In the genomic region with DNA sequence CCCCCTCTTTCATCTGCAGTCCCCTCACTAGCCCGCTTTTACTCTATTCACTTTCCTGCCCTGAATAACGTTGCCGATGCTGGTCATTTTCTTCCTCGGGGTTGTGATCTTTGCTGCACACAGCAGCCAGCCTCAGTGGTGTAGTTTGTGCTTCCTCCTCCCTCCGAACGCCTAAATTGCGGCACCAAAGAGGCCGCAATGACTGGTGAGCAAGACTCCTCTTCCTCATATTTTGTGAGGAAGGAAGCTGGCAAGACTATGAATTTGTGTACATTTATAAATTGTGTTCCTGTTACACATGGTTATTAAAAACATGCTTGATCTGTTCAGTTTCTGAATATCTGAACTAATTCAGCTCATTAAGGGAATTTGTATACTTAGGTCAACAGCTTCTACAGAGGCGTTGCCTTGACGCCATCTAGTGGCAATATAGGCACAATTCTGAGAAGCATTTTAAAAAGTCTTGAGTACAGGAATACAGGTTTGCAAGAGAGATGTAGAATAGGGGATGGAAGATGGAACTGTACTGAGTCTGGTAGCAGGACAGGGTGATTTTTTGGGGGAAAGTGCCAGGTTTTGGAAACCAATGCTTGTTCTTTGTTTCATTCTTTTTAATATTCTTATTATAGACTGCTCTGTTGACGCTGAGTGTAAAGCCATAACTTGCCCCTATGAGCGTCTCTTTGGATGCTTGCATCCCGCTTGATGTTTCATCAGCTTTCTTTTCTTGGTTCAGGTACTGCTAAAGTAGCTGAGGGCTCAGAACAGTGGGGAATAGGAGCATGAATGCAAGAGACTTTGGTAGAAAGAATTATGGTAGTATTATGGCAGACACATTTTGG, we compare ENCODE assay signal across 8 cellular contexts. TPM values are rescaled to one million over a fixed set of nuclear protein-coding genes. Genes with fewer than 3 reads are reported as not detected.
DNase-seq lines count a peak whose midpoint lies in the region; ATAC-seq and TF ChIP-seq lines count a peak whose summit lies in the region.

No MANE protein-coding gene starts in this region.

- H3K36me3 ChIP-seq in left ventricle myocardium inferior, result peaks cover 12% of the 10 kb centered on the region

- no peaks in the 10 kb centered on the region for H3K9me3 Mint-ChIP-seq in activated naive CD4-positive, alpha-beta T cell treated with anti-CD3 and anti-CD28 coated beads, Interleukin-2, amount 10 ng/mL, durations not matched to agents 7 days and 5 days

- no peak overlapping the region for H3K27ac ChIP-seq in left ventricle myocardium inferior (replicated peaks)

- H3K27ac Mint-ChIP-seq in activated naive CD4-positive, alpha-beta T cell treated with anti-CD3 and anti-CD28 coated beads, Interleukin-2, amount 10 ng/mL, durations not matched to agents 7 days and 5 days, result no peak overlapping the region

- intact Hi-C loops in left ventricle myocardium inferior (cut with micrococcal nuclease), result no loop called here

- in situ Hi-C loops in Caki2 (cut with HindIII; ENCODE audit: low pct_unique_long_range_greater_than_20kb, low sequenced_read_pairs), result no loop called here

- no peaks in the 10 kb centered on the region for H3K4me1 Mint-ChIP-seq in activated naive CD4-positive, alpha-beta T cell treated with anti-CD3 and anti-CD28 coated beads, Interleukin-2, amount 10 ng/mL, durations not matched to agents 7 days and 5 days

- no peaks in the 10 kb centered on the region for H3K36me3 Mint-ChIP-seq in activated naive CD4-positive, alpha-beta T cell treated with anti-CD3 and anti-CD28 coated beads, Interleukin-2, amount 10 ng/mL, durations not matched to agents 7 days and 5 days

- H3K4me3 ChIP-seq in left ventricle myocardium inferior, result no peak overlapping the region
- no peak overlapping the region for H3K4me3 ChIP-seq in skeletal muscle cell (ENCODE audit: low read depth, low read length)

- H3K4me1 ChIP-seq in left ventricle myocardium inferior, result peaks cover 6% of the 10 kb centered on the region

- DNase-seq in Caki2 (ENCODE audit: low read depth) (peak; percentile 29), NCI-H446 (lab: John Stamatoyannopoulos, UW) (peak; percentile 23 to 61), left ventricle myocardium inferior (no peak), skeletal muscle cell (ENCODE audit: low read depth) (peak; percentile 1)
- DNase-seq in activated naive CD4-positive, alpha-beta T cell treated with anti-CD3 and anti-CD28 coated beads, Interleukin-2, amount 10 ng/mL, durations not matched to agents 7 days and 5 days, result peak; percentile 31

- ATAC-seq in GM18907 (IDR thresholded peaks at IDR 0.05; ENCODE audit: unreplicated experiment) (peak; percentile 78), HG03378 (IDR thresholded peaks at IDR 0.05; ENCODE audit: unreplicated experiment) (peak; percentile 76), HG03108 (IDR thresholded peaks at IDR 0.05; ENCODE audit: unreplicated experiment) (no peak)

- H3K27me3 Mint-ChIP-seq in activated naive CD4-positive, alpha-beta T cell treated with anti-CD3 and anti-CD28 coated beads, Interleukin-2, amount 10 ng/mL, durations not matched to agents 7 days and 5 days, result no peaks in the 10 kb centered on the region

- H3K9me3 ChIP-seq in left ventricle myocardium inferior (replicated peaks), result no peaks in the 10 kb centered on the region

- CTCF ChIA-PET in activated naive CD4-positive, alpha-beta T cell treated with anti-CD3 and anti-CD28 coated beads, Interleukin-2, amount 10 ng/mL, durations not matched to agents 7 days and 5 days (lab: Charles Lee), result interaction anchor here (0.6 to 5.2 kb wide), 14 partner anchors 9 to 430 kb away, joined by 3 to 29 read pairs (median 4); a partner anchor contains a TSS

- H3K27me3 ChIP-seq in left ventricle myocardium inferior (ENCODE audit: low read depth), result no peaks in the 10 kb centered on the region

- H3K4me3 Mint-ChIP-seq in activated naive CD4-positive, alpha-beta T cell treated with anti-CD3 and anti-CD28 coated beads, Interleukin-2, amount 10 ng/mL, durations not matched to agents 7 days and 5 days, result no peak overlapping the region

- TF ChIP-seq CTCF in left ventricle myocardium inferior (IDR thresholded peaks at IDR 0.05; ENCODE audit: borderline replicate concordance), result peak; percentile 77

RNA-seq across cellular contexts. Expression of a gene that starts 4.1 kb away (rescaled TPM):
- total RNA-seq in Caki2 (2014; rRNA removed; shearing (Covaris generic); ENCODE audit: low replicate concordance), result 0.17 TPM in 1 of 2 replicates, not detected in the other
- total RNA-seq in left ventricle myocardium inferior, result 0.47 TPM

RNA-seq across cellular contexts. Expression of a gene that starts 9.5 kb away (rescaled TPM):
- total RNA-seq in Caki2 (2014; rRNA removed; shearing (Covaris generic); ENCODE audit: low replicate concordance), result not detected in 2 replicates
- 0.25 TPM for total RNA-seq in left ventricle myocardium inferior

RNA-seq across cellular contexts. Expression of a gene that starts 22.0 kb away (rescaled TPM):
- total RNA-seq in Caki2 (2014; rRNA removed; shearing (Covaris generic); ENCODE audit: low replicate concordance), result not detected in 2 replicates
- total RNA-seq in left ventricle myocardium inferior, result 0.41 TPM

RNA-seq across cellular contexts. Expression of a gene that starts 47.8 kb away (rescaled TPM):
- 197 and 231 TPM in 2 replicates for total RNA-seq in Caki2 (2014; rRNA removed; shearing (Covaris generic); ENCODE audit: low replicate concordance)
- total RNA-seq in left ventricle myocardium inferior, result 83.8 TPM

RNA-seq across cellular contexts. Expression of a gene that starts 55.4 kb away (rescaled TPM):
- total RNA-seq in Caki2 (2014; rRNA removed; shearing (Covaris generic); ENCODE audit: low replicate concordance), result not detected in 2 replicates
- total RNA-seq in left ventricle myocardium inferior, result not detected
